In genomic region chr7:91127974-91128373, GRCh38 we compare ENCODE assay signal across 24 cellular contexts.
A peak's percentile ranks its signal among the peaks of the same experiment; 100 is the strongest.
DNase-seq lines count a peak whose midpoint lies in the region; ATAC-seq and TF ChIP-seq lines count a peak whose summit lies in the region.
"Had no signal": no experiment of that assay in that cellular context is flagged by ENCODE, and none has a peak within 500 bp of the region (broad histone marks: within the 10 kb centered on the region; RNA-seq: fewer than 3 reads in every experiment).

No MANE protein-coding gene starts in this region.

- no peak overlapping the region for H2BK15ac ChIP-seq in H9 (ENCODE audit: low read depth, low read length)

- ATAC-seq in activated CD8-positive, alpha-beta T cell treated with anti-CD3 and anti-CD28 coated beads, Interleukin-2, amount 10 ng/mL, durations not matched to agents 7 days and 5 days = no peak
- ATAC-seq: CD8-positive, alpha-beta T cell; K562 had no signal

- H2BK12ac ChIP-seq in H9 (ENCODE audit: insufficient read length, low read depth, low read length) = no peak overlapping the region

- no peak overlapping the region for H4K8ac ChIP-seq in H9 (replicated peaks; ENCODE audit: insufficient read length, low read depth, low read length)

- no peak overlapping the region for H2AK5ac ChIP-seq in H9 (ENCODE audit: insufficient read length, low read length)

- no peak overlapping the region for H4K91ac ChIP-seq in H9 (ENCODE audit: insufficient read length, low read depth, low read length)

- H3K4me2 ChIP-seq in fibroblast of lung (ENCODE audit: extremely low read depth, insufficient read depth, low read length) (peak overlapping the region; percentile 20), H9 (ENCODE audit: insufficient read depth, insufficient read length, low read length) (no peak overlapping the region)

- no peak overlapping the region for H2BK5ac ChIP-seq in H9 (ENCODE audit: insufficient read length, low read length)

- H3T11ph ChIP-seq in H9 (ENCODE audit: low read length) = no peak overlapping the region

- TF ChIP-seq CTCF in HEK293 (tag by site-specific recombination; IDR thresholded peaks at IDR 0.05) = no peak
- TF ChIP-seq CTCF in fibroblast of lung (conservative IDR thresholded peaks at IDR 0.05 in 1 of 2, IDR thresholded peaks at IDR 0.05 in 1 of 2; ENCODE audit: low read depth in 1 of 2, low read length in 2 of 2) = no peak
- no peak for TF ChIP-seq CTCF in nephron (IDR thresholded peaks at IDR 0.05; ENCODE audit: unreplicated experiment in 3 of 3)
- TF ChIP-seq CTCF in H9 (conservative IDR thresholded peaks at IDR 0.05) = no peak

- no CpG with 5 or more reads among the region's 2 CpGs for WGBS in H9 (ENCODE audit: extremely low coverage, insufficient read length, low lambda C conversion rate)

- no peak overlapping the region for H3K18ac ChIP-seq in H9 (ENCODE audit: insufficient read length, low read depth, low read length)

- H3K36me3 Mint-ChIP-seq in nephron (ENCODE audit: low read depth) (peaks cover 15% of the 10 kb centered on the region), H9 (ENCODE audit: insufficient read depth in 1 of 3, low read depth in 3 of 3) (peaks cover 0 to 4% (median 0%) of the 10 kb centered on the region in 3 experiments; a peak in 1 of 7 replicates)
- no peaks in the 10 kb centered on the region for H3K36me3 Mint-ChIP-seq in activated CD8-positive, alpha-beta T cell treated with anti-CD3 and anti-CD28 coated beads, Interleukin-2, amount 10 ng/mL, durations not matched to agents 7 days and 5 days (ENCODE audit: low read depth)
- H3K36me3 Mint-ChIP-seq in activated naive CD4-positive, alpha-beta T cell treated with anti-CD3 and anti-CD28 coated beads for 36 hours (ENCODE audit: low read depth) = no peaks in the 10 kb centered on the region
- H3K36me3 Mint-ChIP-seq: CD8-positive, alpha-beta T cell had no signal

- H3K79me2 ChIP-seq in fibroblast of lung (ENCODE audit: control insufficient read depth, insufficient read depth, low read length) (no peaks in the 10 kb centered on the region), H9 (ENCODE audit: insufficient read depth, low read length) (no peaks in the 10 kb centered on the region)

- no peaks in the 10 kb centered on the region for H3K27me3 Mint-ChIP-seq in nephron (ENCODE audit: low read depth)
- H3K27me3 Mint-ChIP-seq in H9 (ENCODE audit: low read depth) = no peaks in the 10 kb centered on the region
- no peaks in the 10 kb centered on the region for H3K27me3 Mint-ChIP-seq in activated CD8-positive, alpha-beta T cell treated with anti-CD3 and anti-CD28 coated beads, Interleukin-2, amount 10 ng/mL, durations not matched to agents 7 days and 5 days (ENCODE audit: low read depth)
- H3K27me3 Mint-ChIP-seq in activated naive CD4-positive, alpha-beta T cell treated with anti-CD3 and anti-CD28 coated beads for 36 hours (ENCODE audit: low read depth) = peaks cover 4% of the 10 kb centered on the region

- H3K4ac ChIP-seq in H9 (ENCODE audit: low read depth, low read length) = no peak overlapping the region

- CTCF ChIA-PET in HEK293 (lab: Yijun Ruan, JAX) = no interaction called here
- CTCF ChIA-PET in activated CD8-positive, alpha-beta T cell treated with anti-CD3 and anti-CD28 coated beads, Interleukin-2, amount 10 ng/mL, durations not matched to agents 7 days and 5 days (lab: Charles Lee) = no interaction called here
- CTCF ChIA-PET in activated naive CD4-positive, alpha-beta T cell treated with anti-CD3 and anti-CD28 coated beads for 36 hours (lab: Charles Lee) = interaction anchor here (0.9 kb wide), 1 partner anchor 38 kb away, joined by 4 read pairs; no protein-coding TSS in a partner anchor

- H2BK120ac ChIP-seq in H9 (ENCODE audit: low read depth, low read length, poor library complexity, severe bottlenecking) = no peak overlapping the region

- H3K27ac Mint-ChIP-seq in nephron = peak overlapping the region; percentile 26 to 76 (median 55)
- H3K27ac Mint-ChIP-seq in H9 = no peak overlapping the region
- no peak overlapping the region for H3K27ac Mint-ChIP-seq in activated CD8-positive, alpha-beta T cell treated with anti-CD3 and anti-CD28 coated beads, Interleukin-2, amount 10 ng/mL, durations not matched to agents 7 days and 5 days
- H3K27ac Mint-ChIP-seq in activated naive CD4-positive, alpha-beta T cell treated with anti-CD3 and anti-CD28 coated beads for 36 hours = no peak overlapping the region
- H3K27ac Mint-ChIP-seq: CD8-positive, alpha-beta T cell had no signal

- DNase-seq in fibroblast of lung (ENCODE audit: low read depth in 2 of 2) (peak; percentile 21 to 63), H9 (no peak), NCI-H2029 (lab: John Stamatoyannopoulos, UW) (no peak)
- DNase-seq in activated CD8-positive, alpha-beta T cell treated with anti-CD3 and anti-CD28 coated beads, Interleukin-2, amount 10 ng/mL, durations not matched to agents 7 days and 5 days = no peak
- no peak for DNase-seq in activated naive CD4-positive, alpha-beta T cell treated with anti-CD3 and anti-CD28 coated beads for 36 hours
- DNase-seq: CD8-positive, alpha-beta T cell; DMS153; GF-D8; GOT3; MG63; NCI-H1048; NCI-H1417 treated with DMSO at 0.1 percent for 48 hours; NCI-H187 treated with DMSO at 0.1 percent for 48 hours; NCI-H2227 treated with DMSO at 0.1 percent for 48 hours; NCI-H510A; NCI-H748 treated with DMSO at 0.1 percent for 48 hours; PC-9; SHP77 treated with DMSO at 0.1 percent for 48 hours had no signal

- H3K27ac ChIP-seq in HEK293 (ENCODE audit: extremely low read depth, low read depth, low read length) (no peak overlapping the region), fibroblast of lung (ENCODE audit: insufficient read depth, low read length) (no peak overlapping the region), H9 (ENCODE audit: insufficient read length, low read depth, low read length) (no peak overlapping the region)
- H3K27ac ChIP-seq: BLaER1 treated with 17β-estradiol and CSF1 and Interleukin-3, amounts not matched to agents 10 nM and 100 nM; PC-9; RWPE1; SK-N-MC had no signal

- no peak overlapping the region for H3K56ac ChIP-seq in H9 (ENCODE audit: insufficient read length, low read depth, low read length)

- no peak overlapping the region for H4K5ac ChIP-seq in H9 (ENCODE audit: insufficient read length, low read depth, low read length)

- H3K23me2 ChIP-seq in H9 (ENCODE audit: insufficient read length, low read depth, low read length, poor library complexity, severe bottlenecking) = no peaks in the 10 kb centered on the region

- no peak overlapping the region for H3K23ac ChIP-seq in H9 (ENCODE audit: insufficient read length, low read depth, low read length)

- H3K4me3 ChIP-seq in HEK293 (ENCODE audit: low read depth, low read length) (no peak overlapping the region), fibroblast of lung (replicated peaks in 1 of 4; ENCODE audit: control extremely low read depth in 1 of 4, insufficient read depth in 1 of 4, low read depth in 3 of 4, low read length in 4 of 4) (no peak overlapping the region)
- H3K4me3 ChIP-seq: BLaER1 treated with 17β-estradiol and CSF1 and Interleukin-3, amounts not matched to agents 10 nM and 100 nM; K562; MG63; PC-9; SK-N-MC had no signal

- H3K4me1 ChIP-seq in HEK293 (ENCODE audit: control insufficient read depth, insufficient read depth, low read length) (peaks cover 15% of the 10 kb centered on the region), fibroblast of lung (ENCODE audit: control insufficient read depth, extremely low read depth, insufficient read depth, low read length) (no peaks in the 10 kb centered on the region), H9 (ENCODE audit: insufficient read depth, low read length) (no peaks in the 10 kb centered on the region)

- no peak overlapping the region for H3K9ac ChIP-seq in fibroblast of lung (ENCODE audit: insufficient read depth, low read length)
- H3K9ac ChIP-seq in H9 (ENCODE audit: extremely low read depth, insufficient read length, low read length) = no peak overlapping the region
- H3K9ac ChIP-seq: BLaER1 treated with 17β-estradiol and CSF1 and Interleukin-3, amounts not matched to agents 10 nM and 100 nM had no signal

- H3K4me1 Mint-ChIP-seq in nephron (peaks cover 13% of the 10 kb centered on the region), H9 (peaks cover 19 to 20% of the 10 kb centered on the region in 2 experiments)
- no peaks in the 10 kb centered on the region for H3K4me1 Mint-ChIP-seq in activated CD8-positive, alpha-beta T cell treated with anti-CD3 and anti-CD28 coated beads, Interleukin-2, amount 10 ng/mL, durations not matched to agents 7 days and 5 days (ENCODE audit: low read depth)
- H3K4me1 Mint-ChIP-seq in activated naive CD4-positive, alpha-beta T cell treated with anti-CD3 and anti-CD28 coated beads for 36 hours (ENCODE audit: low read depth) = no peaks in the 10 kb centered on the region

- H3K14ac ChIP-seq in H9 (ENCODE audit: insufficient read depth, low read length) = no peak overlapping the region

- POLR2A ChIA-PET in HEK293 (lab: Yijun Ruan, JAX) = no interaction called here
- POLR2A ChIA-PET in activated CD8-positive, alpha-beta T cell treated with anti-CD3 and anti-CD28 coated beads, Interleukin-2, amount 10 ng/mL, durations not matched to agents 7 days and 5 days (lab: Charles Lee) = no interaction called here

- H3K4me3 Mint-ChIP-seq in nephron = no peak overlapping the region
- H3K4me3 Mint-ChIP-seq in H9 = no peak overlapping the region
- H3K4me3 Mint-ChIP-seq in activated CD8-positive, alpha-beta T cell treated with anti-CD3 and anti-CD28 coated beads, Interleukin-2, amount 10 ng/mL, durations not matched to agents 7 days and 5 days = no peak overlapping the region
- H3K4me3 Mint-ChIP-seq in activated naive CD4-positive, alpha-beta T cell treated with anti-CD3 and anti-CD28 coated beads for 36 hours = no peak overlapping the region
- H3K4me3 Mint-ChIP-seq: CD8-positive, alpha-beta T cell had no signal

- H3K9me3 ChIP-seq in HEK293 (ENCODE audit: control insufficient read depth, insufficient read depth, low read depth, low read length) (no peaks in the 10 kb centered on the region), fibroblast of lung (ENCODE audit: control insufficient read depth, insufficient read depth, low read depth, low read length) (no peaks in the 10 kb centered on the region), H9 (ENCODE audit: control insufficient read depth, low read depth, low read length) (no peaks in the 10 kb centered on the region)
- H3K9me3 ChIP-seq: BLaER1 treated with 17β-estradiol and CSF1 and Interleukin-3, amounts not matched to agents 10 nM and 100 nM; MG63 had no signal

- H2BK20ac ChIP-seq in H9 (ENCODE audit: low read depth, low read length, poor library complexity, severe bottlenecking) = no peak overlapping the region

- H2AFZ ChIP-seq in fibroblast of lung (ENCODE audit: low read length) (no peak overlapping the region), H9 (ENCODE audit: low read length) (no peak overlapping the region)

- H4K20me1 ChIP-seq in fibroblast of lung (ENCODE audit: control insufficient read depth, extremely low read depth, insufficient read depth, low read length) (no peaks in the 10 kb centered on the region), H9 (ENCODE audit: control insufficient read depth, insufficient read depth, insufficient read length) (no peaks in the 10 kb centered on the region)
- H4K20me1 ChIP-seq: BLaER1 treated with 17β-estradiol and CSF1 and Interleukin-3, amounts not matched to agents 10 nM and 100 nM had no signal

- H3K9me3 Mint-ChIP-seq in nephron (no peaks in the 10 kb centered on the region), H9 (no peaks in the 10 kb centered on the region; a peak in 1 of 5 replicates)
- no peaks in the 10 kb centered on the region for H3K9me3 Mint-ChIP-seq in activated CD8-positive, alpha-beta T cell treated with anti-CD3 and anti-CD28 coated beads, Interleukin-2, amount 10 ng/mL, durations not matched to agents 7 days and 5 days (ENCODE audit: insufficient read depth)
- no peaks in the 10 kb centered on the region for H3K9me3 Mint-ChIP-seq in activated naive CD4-positive, alpha-beta T cell treated with anti-CD3 and anti-CD28 coated beads for 36 hours
- H3K9me3 Mint-ChIP-seq: CD8-positive, alpha-beta T cell had no signal

- H3K36me3 ChIP-seq in HEK293 (ENCODE audit: control insufficient read depth in 2 of 2, insufficient read depth in 1 of 2, low read length in 2 of 2) = no peaks in the 10 kb centered on the region; a peak in 1 of 3 replicates
- no peaks in the 10 kb centered on the region for H3K36me3 ChIP-seq in fibroblast of lung (ENCODE audit: control insufficient read depth, insufficient read depth, low read length)
- H3K36me3 ChIP-seq: MG63 had no signal

- intact Hi-C loops in activated naive CD4-positive, alpha-beta T cell treated with anti-CD3 and anti-CD28 coated beads for 36 hours (cut with micrococcal nuclease) = no loop called here

- H3K79me1 ChIP-seq in H9 (ENCODE audit: insufficient read depth, low read depth, low read length, poor library complexity, severe bottlenecking) = no peaks in the 10 kb centered on the region

- H3K27me3 ChIP-seq in fibroblast of lung (ENCODE audit: control insufficient read depth, insufficient read depth, low read length) (no peaks in the 10 kb centered on the region), H9 (ENCODE audit: insufficient read depth, low read length) (no peaks in the 10 kb centered on the region)
- H3K27me3 ChIP-seq: BLaER1 treated with 17β-estradiol and CSF1 and Interleukin-3, amounts not matched to agents 10 nM and 100 nM; MG63 had no signal

Comparison
In these comparisons a context has a peak if more than half of its experiments do, and no peak if none do; other contexts are left out.
1. DNase-seq: peak in fibroblast of lung (2 of 2); none in H9 (single experiment), activated CD8-positive, alpha-beta T cell treated with anti-CD3 and anti-CD28 coated beads, Interleukin-2, amount 10 ng/mL, durations not matched to agents 7 days and 5 days (single experiment), activated naive CD4-positive, alpha-beta T cell treated with anti-CD3 and anti-CD28 coated beads for 36 hours (single experiment) and NCI-H2029 (single experiment).
2. H3K27ac Mint-ChIP-seq: peak in nephron (3 of 3); none in H9 (0 of 3), activated CD8-positive, alpha-beta T cell treated with anti-CD3 and anti-CD28 coated beads, Interleukin-2, amount 10 ng/mL, durations not matched to agents 7 days and 5 days (single experiment) and activated naive CD4-positive, alpha-beta T cell treated with anti-CD3 and anti-CD28 coated beads for 36 hours (single experiment).